ENCODE assay signal across 11 cellular contexts in the genomic region with DNA sequence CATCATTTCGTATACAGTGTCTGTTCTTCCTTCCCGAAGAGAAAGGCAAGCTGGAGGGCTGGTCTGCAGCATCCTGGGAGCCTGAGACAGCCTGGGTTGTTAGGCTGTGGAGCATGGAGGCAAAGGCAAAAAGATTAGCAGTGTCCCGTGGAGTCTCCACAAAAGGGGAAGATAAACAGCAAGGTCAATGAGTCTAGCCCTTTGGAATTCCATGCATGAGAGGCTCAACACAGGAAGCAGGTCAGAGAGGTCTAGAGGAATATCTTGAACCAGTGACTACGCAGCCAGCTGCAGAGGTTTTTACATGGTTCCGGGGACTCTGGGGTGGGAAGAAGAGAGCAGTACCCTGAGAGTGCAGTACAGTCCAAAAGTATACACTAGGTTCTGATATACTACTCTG. TPM values are rescaled to one million over a fixed set of nuclear protein-coding genes. Genes with fewer than 3 reads are reported as not detected.
DNase-seq lines count a peak whose midpoint lies in the region; ATAC-seq and TF ChIP-seq lines count a peak whose summit lies in the region.
"Had no signal": no experiment of that assay in that cellular context is flagged by ENCODE, and none has a peak within 500 bp of the region (broad histone marks: within the 10 kb centered on the region; RNA-seq: fewer than 3 reads in every experiment).

No MANE protein-coding gene starts in this region.

- peaks cover 10% of the 10 kb centered on the region for H3K4me1 Mint-ChIP-seq in nephron progenitor cell

- ATAC-seq in right cardiac atrium (no peak), HG03432 (IDR thresholded peaks at IDR 0.05; ENCODE audit: unreplicated experiment) (no peak), HG02870 (IDR thresholded peaks at IDR 0.05; ENCODE audit: unreplicated experiment) (no peak)

- H3K36me3 Mint-ChIP-seq in nephron progenitor cell (ENCODE audit: low read depth): peaks cover 6% of the 10 kb centered on the region

- peak; percentile 72 for DNase-seq in ELR (ENCODE audit: low read depth)
- DNase-seq in NCI-H460 (ENCODE audit: extremely low read depth, low read depth): peak; percentile 36
- DNase-seq in epithelial cell of proximal tubule (ENCODE audit: low read depth): peak; percentile 23
- peak; percentile 1 for DNase-seq in nephron progenitor cell
- no peak for DNase-seq in right cardiac atrium
- DNase-seq in activated CD4-positive, alpha-beta T cell treated with anti-CD3 and anti-CD28 coated beads, Interleukin-2, amount 50 U/mL, for 1 hour: no peak
- DNase-seq: activated CD4-positive, CD25-positive, alpha-beta regulatory T cell; colonic mucosa had no signal

- intact Hi-C loops in right cardiac atrium (cut with DNase I): no loop called here

- H3K27me3 ChIP-seq in right cardiac atrium (ENCODE audit: control insufficient read depth, insufficient read depth): no peaks in the 10 kb centered on the region
- H3K27me3 ChIP-seq: colonic mucosa had no signal

- peaks cover 2% of the 10 kb centered on the region for H3K27me3 Mint-ChIP-seq in nephron progenitor cell (ENCODE audit: low read depth, poor library complexity)

- H3K9me3 ChIP-seq in right cardiac atrium (ENCODE audit: control insufficient read depth, low read length): no peaks in the 10 kb centered on the region
- H3K9me3 ChIP-seq: colonic mucosa had no signal

- no peak overlapping the region for H3K27ac Mint-ChIP-seq in nephron progenitor cell

- no peak overlapping the region for H3K4me3 ChIP-seq in epithelial cell of proximal tubule (ENCODE audit: low read depth, low read length)
- no peak overlapping the region for H3K4me3 ChIP-seq in right cardiac atrium (ENCODE audit: low read length)
- H3K4me3 ChIP-seq: colonic mucosa had no signal

- 37% methylated on average over 5 of the region's 5 CpGs for WGBS in right cardiac atrium

- H3K4me3 Mint-ChIP-seq in nephron progenitor cell: no peak overlapping the region
- H3K4me3 Mint-ChIP-seq: neural crest cell had no signal

- H3K4me1 ChIP-seq in right cardiac atrium (ENCODE audit: control insufficient read depth, insufficient read depth, low read length): peaks cover 2% of the 10 kb centered on the region
- H3K4me1 ChIP-seq: colonic mucosa had no signal

- no peak overlapping the region for H3K27ac ChIP-seq in right cardiac atrium (ENCODE audit: low read length)
- H3K27ac ChIP-seq: colonic mucosa had no signal

- peaks cover 53% of the 10 kb centered on the region for H3K9me3 Mint-ChIP-seq in nephron progenitor cell

- no peak for TF ChIP-seq CTCF in epithelial cell of proximal tubule (conservative IDR thresholded peaks at IDR 0.05; ENCODE audit: low read depth, low read length)
- TF ChIP-seq CTCF in nephron progenitor cell (IDR thresholded peaks at IDR 0.05): no peak

RNA-seq across cellular contexts. Expression of gene MCF2, which starts 12.2 kb away (rescaled TPM):
- total RNA-seq in NCI-H460 (2014; rRNA removed; shearing (Covaris generic)): 0.05 TPM in 1 of 2 replicates, not detected in the other
- 0.14 and 0.28 TPM in 2 replicates for polyA plus RNA-seq in NCI-H460 (2014; cell fraction: nucleus; rRNA removed)
- total RNA-seq in epithelial cell of proximal tubule (0.07 and 0.17 TPM in 2 replicates), right cardiac atrium (under 1 TPM in 3 of 4 donors, not detected in 1; 0.11 to 0.44 (median 0.37) TPM)
- 0.14 TPM for polyA plus RNA-seq in right cardiac atrium
- total RNA-seq: colonic mucosa had no signal

Comparison
In these comparisons a context has a peak if more than half of its experiments do, and no peak if none do; other contexts are left out.
1. DNase-seq: peak in ELR (single experiment), NCI-H460 (single experiment), epithelial cell of proximal tubule (single experiment) and nephron progenitor cell (single experiment); none in right cardiac atrium (0 of 3) and activated CD4-positive, alpha-beta T cell treated with anti-CD3 and anti-CD28 coated beads, Interleukin-2, amount 50 U/mL, for 1 hour (single experiment).